ENCODE assay signal across 19 cellular contexts in genomic region chr9:131601683-131602181, GRCh38. TPM values are rescaled to one million over a fixed set of nuclear protein-coding genes. Genes with fewer than 3 reads are reported as not detected.
"Had no signal": no experiment of that assay in that cellular context is flagged by ENCODE, and none has a peak within 500 bp of the region (broad histone marks: within the 10 kb centered on the region; RNA-seq: fewer than 3 reads in every experiment).

No MANE protein-coding gene starts in this region.

- H3K4me3 Mint-ChIP-seq: activated CD8-positive, alpha-beta T cell treated with anti-CD3 and anti-CD28 coated beads for 36 hours; activated T-helper 1 cell treated with anti-CD3 and anti-CD28 coated beads, Interleukin-12 subunit alpha, Interleukin-12 subunit beta, Interleukin-2, Interleukin-4 antibody, amounts not matched to agents 30 ng/mL and 10 ng/mL and 1 ng/mL, durations not matched to agents 14 hours and 24 hours and 36 hours; naive B cell; stimulated activated naive CD8-positive, alpha-beta T cell treated with anti-CD3 and anti-CD28 coated beads, Interleukin-15, Interleukin-2, amounts not matched to agents 100 ng/mL and 50 ng/mL, for 24 hours had no signal

- H3K27ac ChIP-seq: adrenal gland, esophagus muscularis mucosa, right atrium auricular region, skin epidermis, upper lobe of left lung had no signal

- H3K27me3 ChIP-seq: adrenal gland, esophagus muscularis mucosa, right atrium auricular region, upper lobe of left lung had no signal

- H3K27me3 Mint-ChIP-seq: activated CD8-positive, alpha-beta T cell treated with anti-CD3 and anti-CD28 coated beads for 36 hours; naive B cell; progenitor cell of endocrine pancreas; stimulated activated naive CD8-positive, alpha-beta T cell treated with anti-CD3 and anti-CD28 coated beads, Interleukin-15, Interleukin-2, amounts not matched to agents 100 ng/mL and 50 ng/mL, for 24 hours had no signal

- H3K4me3 ChIP-seq: adrenal gland, esophagus muscularis mucosa, lung, right atrium auricular region, skin epidermis, upper lobe of left lung had no signal

- H3K9me3 Mint-ChIP-seq: activated CD8-positive, alpha-beta T cell treated with anti-CD3 and anti-CD28 coated beads for 36 hours; activated T-helper 1 cell treated with anti-CD3 and anti-CD28 coated beads, Interleukin-12 subunit alpha, Interleukin-12 subunit beta, Interleukin-2, Interleukin-4 antibody, amounts not matched to agents 30 ng/mL and 10 ng/mL and 1 ng/mL, durations not matched to agents 14 hours and 24 hours and 36 hours; naive B cell; stimulated activated naive CD8-positive, alpha-beta T cell treated with anti-CD3 and anti-CD28 coated beads, Interleukin-15, Interleukin-2, amounts not matched to agents 100 ng/mL and 50 ng/mL, for 24 hours had no signal

- DNase-seq: activated CD8-positive, alpha-beta memory T cell treated with anti-CD3 and anti-CD28 coated beads, Interleukin-2, amount 50 U/mL, for 4 hours; activated CD8-positive, alpha-beta T cell treated with anti-CD3 and anti-CD28 coated beads for 36 hours; activated naive CD4-positive, alpha-beta T cell treated with anti-CD3 and anti-CD28 coated beads, Interleukin-2, amount 50 U/mL, for 16 hours; adrenal gland; midbrain; naive B cell; nucleus accumbens; stimulated activated CD4-positive, alpha-beta T cell treated with anti-CD3 and anti-CD28 coated beads, Interleukin-15, amount 100 ng/mL, for 24 hours; stimulated activated CD4-positive, alpha-beta T cell treated with anti-CD3 and anti-CD28 coated beads, Interleukin-4, amount 100 ng/mL, for 4 hours; stimulated activated CD8-positive, alpha-beta memory T cell treated with anti-CD3 and anti-CD28 coated beads, Interleukin-4, amount 100 ng/mL, for 48 hours; upper lobe of left lung had no signal

- ATAC-seq: activated CD8-positive, alpha-beta T cell treated with anti-CD3 and anti-CD28 coated beads for 36 hours had no signal

- H3K27ac Mint-ChIP-seq: progenitor cell of endocrine pancreas had no signal

- H3K9me3 ChIP-seq: adrenal gland, esophagus muscularis mucosa, right atrium auricular region, upper lobe of left lung had no signal

- H3K4me1 ChIP-seq: adrenal gland had no signal

RNA-seq across cellular contexts. Expression of gene PRRT1B, which starts 56.4 kb away (rescaled TPM):
- total RNA-seq: activated CD8-positive, alpha-beta T cell treated with anti-CD3 and anti-CD28 coated beads for 36 hours; activated T-helper 1 cell treated with anti-CD3 and anti-CD28 coated beads, Interleukin-12 subunit alpha, Interleukin-12 subunit beta, Interleukin-2, Interleukin-4 antibody, amounts not matched to agents 30 ng/mL and 10 ng/mL and 1 ng/mL, durations not matched to agents 14 hours and 24 hours and 36 hours; adrenal gland; right atrium auricular region; temporal lobe had no signal
- polyA plus RNA-seq: adrenal gland had no signal
